9 cellular contexts compared by ENCODE assay signal in the genomic region with DNA sequence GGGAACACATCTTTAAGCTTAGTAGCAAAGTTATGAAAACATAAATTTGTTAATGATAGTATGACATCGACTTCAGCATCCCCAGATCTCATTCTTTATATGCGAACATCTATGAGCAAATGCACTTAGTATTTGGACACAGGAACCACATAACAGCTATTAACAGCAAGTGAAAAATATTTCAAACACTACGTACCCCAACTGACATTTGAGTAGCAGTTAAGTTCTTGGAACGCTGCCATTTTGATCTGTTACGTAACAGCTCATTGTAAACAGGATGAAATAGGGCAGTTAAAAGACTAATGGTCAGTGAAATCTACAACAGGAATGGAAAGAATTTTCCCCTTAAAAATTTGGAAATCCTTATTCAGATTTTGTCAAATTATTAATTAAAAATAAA.
DNase-seq lines count a peak whose midpoint lies in the region; ATAC-seq and TF ChIP-seq lines count a peak whose summit lies in the region.
"Had no signal": no experiment of that assay in that cellular context is flagged by ENCODE, and none has a peak within 500 bp of the region (broad histone marks: within the 10 kb centered on the region; RNA-seq: fewer than 3 reads in every experiment).

No MANE protein-coding gene starts in this region.

- peaks cover 3% of the 10 kb centered on the region for H3K4me1 Mint-ChIP-seq in glutamatergic neuron (ENCODE audit: low read depth, unreplicated experiment)
- H3K4me1 Mint-ChIP-seq in stimulated activated naive CD8-positive, alpha-beta T cell treated with anti-CD3 and anti-CD28 coated beads, Interleukin-15, amount 100 ng/mL, for 72 hours = no peaks in the 10 kb centered on the region

- H3K27me3 Mint-ChIP-seq in glutamatergic neuron (ENCODE audit: unreplicated experiment) = no peaks in the 10 kb centered on the region
- H3K27me3 Mint-ChIP-seq in stimulated activated naive CD8-positive, alpha-beta T cell treated with anti-CD3 and anti-CD28 coated beads, Interleukin-15, amount 100 ng/mL, for 72 hours = peaks cover 17% of the 10 kb centered on the region

- H3K4me3 Mint-ChIP-seq in glutamatergic neuron (ENCODE audit: unreplicated experiment) = no peak overlapping the region
- no peak overlapping the region for H3K4me3 Mint-ChIP-seq in stimulated activated naive CD8-positive, alpha-beta T cell treated with anti-CD3 and anti-CD28 coated beads, Interleukin-15, amount 100 ng/mL, for 72 hours

- TF ChIP-seq CTCF in choroid plexus epithelial cell (conservative IDR thresholded peaks at IDR 0.05; ENCODE audit: low read depth, low read length) = no peak
- no peak for TF ChIP-seq CTCF in glutamatergic neuron (IDR thresholded peaks at IDR 0.05; ENCODE audit: partially characterized antibody, unreplicated experiment)

- no peaks in the 10 kb centered on the region for H3K9me3 Mint-ChIP-seq in glutamatergic neuron (ENCODE audit: unreplicated experiment)
- H3K9me3 Mint-ChIP-seq in stimulated activated naive CD8-positive, alpha-beta T cell treated with anti-CD3 and anti-CD28 coated beads, Interleukin-15, amount 100 ng/mL, for 72 hours = no peaks in the 10 kb centered on the region
- H3K9me3 Mint-ChIP-seq: activated T-helper 2 cell treated with anti-CD3 and anti-CD28 coated beads, Interferon-gamma antibody, Interleukin-2, Interleukin-4, amounts not matched to agents 10 μg/mL and 5 μg/mL and 100 μg/mL, durations not matched to agents 14 hours and 24 hours and 36 hours had no signal

- H3K27ac Mint-ChIP-seq in glutamatergic neuron (ENCODE audit: unreplicated experiment) = no peak overlapping the region
- no peak overlapping the region for H3K27ac Mint-ChIP-seq in stimulated activated naive CD8-positive, alpha-beta T cell treated with anti-CD3 and anti-CD28 coated beads, Interleukin-15, amount 100 ng/mL, for 72 hours
- H3K27ac Mint-ChIP-seq: activated T-helper 2 cell treated with anti-CD3 and anti-CD28 coated beads, Interferon-gamma antibody, Interleukin-2, Interleukin-4, amounts not matched to agents 10 μg/mL and 5 μg/mL and 100 μg/mL, durations not matched to agents 14 hours and 24 hours and 36 hours had no signal

- H3K4me3 ChIP-seq in choroid plexus epithelial cell (ENCODE audit: low read depth, low read length) = no peak overlapping the region

- DNase-seq in DMS153 (lab: John Stamatoyannopoulos, UW) = peak; percentile 93
- DNase-seq in NCI-H2107 (lab: John Stamatoyannopoulos, UW) = peak; percentile 4
- DNase-seq in choroid plexus epithelial cell (ENCODE audit: low read depth) = peak; percentile 98
- DNase-seq in myocyte (ENCODE audit: low read depth) = peak; percentile 92
- no peak for DNase-seq in SKM-1 treated with dmso at 0.1 percent for 144 hours (lab: John Stamatoyannopoulos, UW; ENCODE audit: unreplicated experiment)
- no peak for DNase-seq in glutamatergic neuron
- DNase-seq in stimulated activated naive CD8-positive, alpha-beta T cell treated with anti-CD3 and anti-CD28 coated beads, Interleukin-15, amount 100 ng/mL, for 72 hours = no peak

- H3K36me3 Mint-ChIP-seq in glutamatergic neuron (ENCODE audit: unreplicated experiment) = no peaks in the 10 kb centered on the region

- no peak for ATAC-seq in HG03378 (IDR thresholded peaks at IDR 0.05; ENCODE audit: unreplicated experiment)
- no peak for ATAC-seq in stimulated activated naive CD8-positive, alpha-beta T cell treated with anti-CD3 and anti-CD28 coated beads, Interleukin-15, amount 100 ng/mL, for 72 hours

Comparison
In these comparisons a context has a peak if more than half of its experiments do, and no peak if none do; other contexts are left out.
1. DNase-seq: peak in DMS153 (single experiment), NCI-H2107 (single experiment), choroid plexus epithelial cell (single experiment) and myocyte (single experiment); none in SKM-1 treated with dmso at 0.1 percent for 144 hours (single experiment), glutamatergic neuron (single experiment) and stimulated activated naive CD8-positive, alpha-beta T cell treated with anti-CD3 and anti-CD28 coated beads, Interleukin-15, amount 100 ng/mL, for 72 hours (0 of 2).